ENCODE assay signal across 9 cellular contexts in genomic region chr18:58216071-58216471, GRCh38.
DNase-seq lines count a peak whose midpoint lies in the region; ATAC-seq and TF ChIP-seq lines count a peak whose summit lies in the region.
"Had no signal": no experiment of that assay in that cellular context is flagged by ENCODE, and none has a peak within 500 bp of the region (broad histone marks: within the 10 kb centered on the region; RNA-seq: fewer than 3 reads in every experiment).

No MANE protein-coding gene starts in this region.

- peak; percentile 96 for ATAC-seq in WTC11

- CTCF ChIA-PET in WTC11 (lab: Charles Lee), result no interaction called here

- peak overlapping the region; percentile 35 for H3K4me3 Mint-ChIP-seq in WTC11
- H3K4me3 Mint-ChIP-seq: activated naive CD4-positive, alpha-beta T cell treated with anti-CD3 and anti-CD28 coated beads, Interleukin-2, amount 50 U/mL, for 24 hours had no signal

- no peak for TF ChIP-seq CTCF in WTC11 (IDR thresholded peaks at IDR 0.05)

- peak overlapping the region; percentile 72 for H3K27ac Mint-ChIP-seq in WTC11
- H3K27ac Mint-ChIP-seq: activated naive CD4-positive, alpha-beta T cell treated with anti-CD3 and anti-CD28 coated beads, Interleukin-2, amount 50 U/mL, for 24 hours had no signal

- peaks cover 63% of the 10 kb centered on the region for H3K4me1 Mint-ChIP-seq in WTC11

- intact Hi-C loops in posterior cingulate gyrus (cut with DNase I), result no loop called here

- DNase-seq in ACHN (peak; percentile 39), H4 (ENCODE audit: low spot score) (peak; percentile 21), WTC11 (ENCODE audit: low spot score) (peak; percentile 43), iPS-NIHi7 (ENCODE audit: extremely low spot score) (peak; percentile 64), DMS153 treated with DMSO at 0.1 percent for 48 hours (lab: John Stamatoyannopoulos, UW; ENCODE audit: unreplicated experiment) (no peak), NCI-H1436 (lab: John Stamatoyannopoulos, UW) (no peak), posterior cingulate gyrus (no peak), NCI-H2081 treated with DMSO at 0.1 percent for 48 hours (lab: John Stamatoyannopoulos, UW) (no peak)

- H3K36me3 Mint-ChIP-seq in WTC11, result no peaks in the 10 kb centered on the region
- H3K36me3 Mint-ChIP-seq: activated naive CD4-positive, alpha-beta T cell treated with anti-CD3 and anti-CD28 coated beads, Interleukin-2, amount 50 U/mL, for 24 hours had no signal

- in situ Hi-C loops in ACHN (cut with HindIII; ENCODE audit: low pct_ligation_motif_present, low pct_unique_long_range_greater_than_20kb, low sequenced_read_pairs), result no loop called here

- POLR2A ChIA-PET in WTC11 (lab: Charles Lee), result no interaction called here

- no peaks in the 10 kb centered on the region for H3K9me3 Mint-ChIP-seq in WTC11
- H3K9me3 Mint-ChIP-seq: activated naive CD4-positive, alpha-beta T cell treated with anti-CD3 and anti-CD28 coated beads, Interleukin-2, amount 50 U/mL, for 24 hours had no signal

- H3K27me3 Mint-ChIP-seq in WTC11 (ENCODE audit: low read depth), result no peaks in the 10 kb centered on the region

TF ChIP-seq in WTC11, 78 proteins besides CTCF, POLR2A, EP300 and RAD21:
- TF ChIP-seq CREM (CRISPR knock-in tag; IDR thresholded peaks at IDR 0.05), result no peak
- TF ChIP-seq NFE2L1 (CRISPR knock-in tag; IDR thresholded peaks at IDR 0.05), result 0 out of 2 replicates have a peak, but pooled peaks have one; percentile 21
- TF ChIP-seq SMAD4 (CRISPR knock-in tag; IDR thresholded peaks at IDR 0.05), result no peak

Comparison
In these comparisons a context has a peak if more than half of its experiments do, and no peak if none do; other contexts are left out.
1. DNase-seq: peak in ACHN (single experiment), H4 (single experiment), WTC11 (single experiment) and iPS-NIHi7 (single experiment); none in DMS153 treated with DMSO at 0.1 percent for 48 hours (single experiment), NCI-H1436 (single experiment), posterior cingulate gyrus (0 of 10) and NCI-H2081 treated with DMSO at 0.1 percent for 48 hours (single experiment).